9 cellular contexts compared by ENCODE assay signal in the genomic region with DNA sequence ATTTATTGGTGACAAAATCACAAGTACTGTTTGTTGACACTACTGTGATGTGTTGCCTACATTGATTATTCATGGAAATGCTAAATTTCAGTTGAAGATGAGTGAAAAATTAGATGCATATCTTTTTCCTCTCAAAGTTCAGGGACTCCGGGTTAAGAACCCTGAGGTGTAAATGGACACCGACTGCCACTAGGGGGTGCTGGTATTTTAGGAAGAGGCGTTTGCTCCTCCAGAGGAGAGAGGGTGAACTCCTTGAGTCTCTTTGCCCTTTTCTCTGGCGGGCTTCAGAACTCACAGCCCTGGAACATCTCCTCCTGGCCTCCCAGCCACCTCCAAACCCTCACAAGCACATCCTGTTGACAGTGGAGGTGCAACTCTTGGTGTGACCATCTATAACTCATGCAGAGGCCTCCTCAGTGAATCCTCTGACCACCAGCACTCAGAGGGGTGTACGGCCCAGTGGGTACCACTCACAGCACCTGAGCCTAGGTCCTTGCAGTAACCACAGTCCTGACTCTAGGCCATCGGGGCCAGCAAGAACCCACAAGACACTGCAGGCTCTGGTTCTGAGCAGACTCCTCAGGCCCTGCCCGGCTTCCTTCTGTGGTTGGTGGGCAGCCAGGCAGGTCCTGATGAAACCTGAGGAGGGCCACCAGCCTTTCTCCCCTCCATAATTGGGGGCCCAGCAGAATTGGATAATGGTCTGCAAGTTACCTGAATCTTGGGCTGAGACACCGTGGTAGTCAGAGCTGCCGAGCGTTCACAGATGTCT. TPM values are rescaled to one million over a fixed set of nuclear protein-coding genes. Genes with fewer than 3 reads are reported as not detected.
DNase-seq lines count a peak whose midpoint lies in the region; ATAC-seq and TF ChIP-seq lines count a peak whose summit lies in the region.
"Had no signal": no experiment of that assay in that cellular context is flagged by ENCODE, and none has a peak within 500 bp of the region (broad histone marks: within the 10 kb centered on the region; RNA-seq: fewer than 3 reads in every experiment).

No MANE protein-coding gene starts in this region.

- TF ChIP-seq CTCF in C4-2B (conservative IDR thresholded peaks at IDR 0.05) = peak; percentile 93

- peak; percentile 26 for DNase-seq in HCEC 1CT
- DNase-seq in SK-MEL-5 (ENCODE audit: low read depth, low spot score) = peak; percentile 77
- peak; percentile 69 for DNase-seq in activated naive CD4-positive, alpha-beta T cell treated with Interleukin-2 at 50 U/mL for 16 hours
- DNase-seq in Right ventricle myocardium superior = no peak
- DNase-seq in renal cortical epithelial cell (ENCODE audit: low read depth) = peak; percentile 21

- ATAC-seq in Right ventricle myocardium superior (ENCODE audit: poor library complexity) = peak; percentile 64
- ATAC-seq in GM18907 (IDR thresholded peaks at IDR 0.05; ENCODE audit: unreplicated experiment) = no peak
- no peak for ATAC-seq in HG02588 (IDR thresholded peaks at IDR 0.05; ENCODE audit: unreplicated experiment)

- in situ Hi-C loops in SK-MEL-5 (cut with HindIII; ENCODE audit: low pct_unique_long_range_greater_than_20kb, low sequenced_read_pairs) = no loop called here

- intact Hi-C loops in Right ventricle myocardium superior (cut with DNase I) = loop anchor here (5.0 kb wide), 2 partner anchors 301 to 531 kb away; no protein-coding TSS in a partner anchor

- H3K27ac ChIP-seq in C4-2B = no peak overlapping the region

RNA-seq across cellular contexts. Expression of a gene that starts 26.2 kb away (rescaled TPM):
- total RNA-seq in SK-MEL-5 (2014; rRNA removed; shearing (Covaris generic)) = 0.82 and 2.3 TPM in 2 replicates
- polyA plus RNA-seq in SK-MEL-5 (2015; cell fraction: cytosol; rRNA removed) = 1.4 and 2.0 TPM in 2 replicates
- 1.5 and 4.1 TPM in 2 replicates for polyA plus RNA-seq in SK-MEL-5 (2015; cell fraction: nucleus; rRNA removed)
- total RNA-seq in Right ventricle myocardium superior = 2.5 TPM
- not detected in 2 replicates for total RNA-seq in renal cortical epithelial cell

RNA-seq across cellular contexts. Expression of a gene that starts 29.6 kb away (rescaled TPM):
- 5.9 and 7.0 TPM in 2 replicates for total RNA-seq in SK-MEL-5 (2014; rRNA removed; shearing (Covaris generic))
- 17.2 and 19.4 TPM in 2 replicates for polyA plus RNA-seq in SK-MEL-5 (2015; cell fraction: cytosol; rRNA removed)
- polyA plus RNA-seq in SK-MEL-5 (2015; cell fraction: nucleus; rRNA removed) = 4.1 and 5.7 TPM in 2 replicates
- total RNA-seq in Right ventricle myocardium superior (19.4 TPM), renal cortical epithelial cell (0.94 and 3.1 TPM in 2 replicates)
- polyA plus RNA-seq: IgD-negative memory B cell had no signal
